9 cellular contexts compared by ENCODE assay signal in the genomic region with DNA sequence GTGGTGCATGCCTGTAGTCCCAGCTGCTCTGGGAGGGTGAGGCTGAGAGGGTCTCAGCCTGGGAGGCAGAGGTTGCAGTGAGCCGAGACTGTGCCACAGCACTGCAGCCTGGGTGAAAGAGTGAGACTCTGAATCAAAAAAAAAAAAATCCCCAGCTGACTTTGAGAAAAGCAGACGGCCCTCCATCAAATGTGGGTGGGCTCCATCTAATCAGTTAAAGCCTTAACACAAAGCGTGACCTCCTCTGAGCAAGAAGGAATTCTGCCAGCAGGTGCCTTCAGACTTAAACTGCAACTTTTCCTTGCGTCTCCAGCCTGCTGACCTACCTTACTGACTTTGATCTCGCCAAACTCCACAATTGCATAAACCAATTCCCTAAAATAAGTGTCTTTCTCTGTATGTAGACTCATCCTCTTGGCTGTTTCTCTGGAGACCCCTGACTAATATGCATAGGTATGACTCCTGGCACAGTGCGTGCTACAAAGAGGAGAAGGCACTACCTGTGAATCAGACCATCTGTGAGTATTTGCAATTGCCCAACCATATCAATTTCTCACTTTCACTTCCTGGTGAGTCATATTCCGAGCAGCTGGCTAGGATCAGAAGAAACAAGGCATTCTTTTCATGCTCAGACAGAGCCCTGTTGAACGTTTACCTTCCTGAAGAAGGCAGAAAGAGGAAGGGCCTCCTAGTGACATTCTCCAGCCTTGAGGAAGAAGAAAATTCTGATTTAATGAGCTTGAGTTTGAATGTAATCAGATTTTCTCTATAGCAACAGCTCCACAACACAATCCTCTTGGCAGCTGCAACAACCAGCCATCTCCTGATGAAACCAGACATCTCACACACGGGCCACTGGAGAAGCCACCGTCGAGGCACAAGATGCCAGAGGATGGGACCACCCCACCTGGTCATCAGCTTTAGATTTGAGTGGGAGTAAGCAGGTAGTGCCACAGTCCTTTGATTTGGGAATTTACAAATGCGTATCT. TPM values are rescaled to one million over a fixed set of nuclear protein-coding genes. Genes with fewer than 3 reads are reported as not detected.
DNase-seq lines count a peak whose midpoint lies in the region; ATAC-seq and TF ChIP-seq lines count a peak whose summit lies in the region.
"Had no signal": no experiment of that assay in that cellular context is flagged by ENCODE, and none has a peak within 500 bp of the region (broad histone marks: within the 10 kb centered on the region; RNA-seq: fewer than 3 reads in every experiment).

No MANE protein-coding gene starts in this region.

- H4K20me1 ChIP-seq in MM.1S (ENCODE audit: insufficient read depth, low read length) = no peaks in the 10 kb centered on the region

- peak overlapping the region; percentile 54; the same call in 1 of the 2 replicates for H3K27ac ChIP-seq in MM.1S (ENCODE audit: low read length)
- peak overlapping the region in 1 of 2 donors; percentile 26 for H3K27ac ChIP-seq in uterus
- H3K27ac ChIP-seq: neutrophil had no signal

- peak overlapping the region; percentile 79 for H3K4me2 ChIP-seq in MM.1S (ENCODE audit: low read depth, low read length)

- peak; percentile 43 for DNase-seq in activated T-cell treated with anti-CD3 and anti-CD28 coated beads for 24 hours (ENCODE audit: low read depth)
- no peak for DNase-seq in activated T-cell treated with anti-CD3 and anti-CD28 coated beads, Interleukin-2, amount 50 U/mL, for 1 hour
- peak; percentile 66 for DNase-seq in MM.1S
- DNase-seq in T-helper 17 cell = no peak
- peak; percentile 78 for DNase-seq in naive B cell
- peak; percentile 31 to 32 for DNase-seq in uterus

- TF ChIP-seq CTCF in MM.1S (IDR thresholded peaks at IDR 0.05; ENCODE audit: low read length) (no peak), uterus (IDR thresholded peaks at IDR 0.05) (no peak)

- TF ChIP-seq POLR2A in uterus (IDR thresholded peaks at IDR 0.05) = no peak

- H3K27me3 ChIP-seq in MM.1S (replicated peaks; ENCODE audit: insufficient read depth, low read length) (no peaks in the 10 kb centered on the region), endocrine pancreas (ENCODE audit: control insufficient read depth, insufficient read depth, low read length) (no peaks in the 10 kb centered on the region), uterus (no peaks in the 10 kb centered on the region)
- H3K27me3 ChIP-seq: neutrophil had no signal

- H3K9ac ChIP-seq in MM.1S (ENCODE audit: low read length) (no peak overlapping the region), endocrine pancreas (ENCODE audit: control insufficient read depth, insufficient read depth, low read length) (no peak overlapping the region)

- no peaks in the 10 kb centered on the region for H3K36me3 ChIP-seq in MM.1S (replicated peaks; ENCODE audit: insufficient read depth, low read length)
- no peaks in the 10 kb centered on the region for H3K36me3 ChIP-seq in endocrine pancreas (ENCODE audit: control insufficient read depth, insufficient read depth, low read length)
- no peaks in the 10 kb centered on the region for H3K36me3 ChIP-seq in uterus
- H3K36me3 ChIP-seq: neutrophil had no signal

- no peaks in the 10 kb centered on the region for H3K9me2 ChIP-seq in MM.1S (replicated peaks; ENCODE audit: insufficient read depth, low read length)

- H3K4me1 ChIP-seq in MM.1S (ENCODE audit: low read length) = peaks cover 14% of the 10 kb centered on the region; the same call in 1 of the 2 replicates
- peaks cover 6% of the 10 kb centered on the region for H3K4me1 ChIP-seq in endocrine pancreas (ENCODE audit: control insufficient read depth, insufficient read depth, low read length)
- no peaks in the 10 kb centered on the region for H3K4me1 ChIP-seq in uterus

- H3K27me3 Mint-ChIP-seq in T-helper 17 cell = no peaks in the 10 kb centered on the region
- H3K27me3 Mint-ChIP-seq in naive B cell = no peaks in the 10 kb centered on the region

- peaks cover 4% of the 10 kb centered on the region; the same call in 1 of the 2 replicates for H3F3A ChIP-seq in MM.1S (ENCODE audit: insufficient read depth, low read length)

- H3K4me3 ChIP-seq in MM.1S (ENCODE audit: low read length) (peak overlapping the region; percentile 37), endocrine pancreas (ENCODE audit: control insufficient read depth, insufficient read depth, low read length) (peak overlapping the region; percentile 5), uterus (no peak overlapping the region)

- H2AFZ ChIP-seq in MM.1S (ENCODE audit: low read length) = no peak overlapping the region

- ATAC-seq in HG02588 (IDR thresholded peaks at IDR 0.05; ENCODE audit: unreplicated experiment) (peak; percentile 89), T-helper 17 cell (peak; percentile 81), naive B cell (ENCODE audit: low read depth in 2 of 2) (peak; percentile 93 to 96)

- peaks cover 0 to 5% (median 0%) of the 10 kb centered on the region in 7 donors for H3K9me3 Mint-ChIP-seq in naive B cell

- H3K4me1 Mint-ChIP-seq in T-helper 17 cell = peaks cover 17% of the 10 kb centered on the region
- peaks cover 23 to 58% (median 42%) of the 10 kb centered on the region in 3 donors for H3K4me1 Mint-ChIP-seq in naive B cell

- peak overlapping the region; percentile 21 for H3K27ac Mint-ChIP-seq in T-helper 17 cell
- H3K27ac Mint-ChIP-seq in naive B cell = peak overlapping the region; percentile 67 to 91 (median 84)

- 0 out of 2 replicates have a peak, but pooled peaks cover 4% of the 10 kb centered on the region for H3K79me2 ChIP-seq in MM.1S (ENCODE audit: low read length)

- H3K36me3 Mint-ChIP-seq in T-helper 17 cell (ENCODE audit: low read depth) (peaks cover 2% of the 10 kb centered on the region), naive B cell (no peaks in the 10 kb centered on the region)

- H3K4me3 Mint-ChIP-seq in T-helper 17 cell (peak overlapping the region; percentile 80), naive B cell (peak overlapping the region in 7 of 8 donors; percentile 1 to 77 (median 66))

- intact Hi-C loops in uterus (cut with DNase I; ENCODE audit: low total_unique reads) = no loop called here

- H3K9me3 ChIP-seq in MM.1S (replicated peaks; ENCODE audit: insufficient read depth, low read length) = no peaks in the 10 kb centered on the region
- no peaks in the 10 kb centered on the region for H3K9me3 ChIP-seq in T-helper 17 cell (ENCODE audit: control insufficient read depth, low read length, poor library complexity, severe bottlenecking)
- H3K9me3 ChIP-seq in endocrine pancreas (ENCODE audit: control insufficient read depth, low read length) = no peaks in the 10 kb centered on the region
- no peaks in the 10 kb centered on the region for H3K9me3 ChIP-seq in uterus
- H3K9me3 ChIP-seq: neutrophil had no signal

RNA-seq across cellular contexts. Expression of gene CLMN, which starts 54.3 kb away (rescaled TPM):
- total RNA-seq in T-helper 17 cell = 1 to 10 TPM in 1 of 2 donors, under 1 TPM in 1; 0.26 to 1.3 TPM
- polyA plus RNA-seq in naive B cell (ENCODE audit: low read depth in 6 of 6) = 10 to 100 TPM in 5 of 6 donors, 1 to 10 TPM in 1; 4.9 to 23.8 (median 12.7) TPM
- 10 to 100 TPM in 2 of 4 donors, 1 to 10 TPM in 2; 5.0 to 55.0 (median 12.4) TPM for total RNA-seq in uterus

Comparison
In these comparisons a context has a peak if more than half of its experiments do, and no peak if none do; other contexts are left out.
1. DNase-seq: peak in activated T-cell treated with anti-CD3 and anti-CD28 coated beads for 24 hours (single experiment), MM.1S (single experiment), naive B cell (single experiment) and uterus (2 of 2); none in activated T-cell treated with anti-CD3 and anti-CD28 coated beads, Interleukin-2, amount 50 U/mL, for 1 hour (single experiment) and T-helper 17 cell (0 of 3).
2. H3K4me3 ChIP-seq: peak in MM.1S (single experiment) and endocrine pancreas (single experiment); none in uterus (0 of 2).
3. Peak in every context shown above with its lines, with median percentiles within 50 percentile points of each other: ATAC-seq.